ENCODE assay signal across 24 cellular contexts in the genomic region with DNA sequence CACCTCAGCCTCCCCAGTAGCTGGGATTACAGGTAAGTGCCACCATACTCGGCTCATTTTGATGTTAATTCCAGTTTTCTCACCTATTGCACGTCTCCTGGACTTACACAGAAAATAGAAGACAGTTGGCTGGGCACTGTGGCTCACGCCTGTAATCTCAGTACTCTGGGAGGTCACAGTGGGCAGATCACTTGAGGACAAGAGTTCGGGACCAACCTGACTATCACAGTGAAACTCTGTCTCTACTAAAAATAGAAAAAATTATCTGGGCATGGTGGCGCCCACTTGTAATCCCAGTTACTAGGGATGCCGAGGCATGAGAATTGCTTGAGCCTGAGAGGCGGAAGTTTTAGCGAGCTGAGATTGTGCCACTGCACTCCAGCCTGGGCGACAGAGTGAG.
"Had no signal": no experiment of that assay in that cellular context is flagged by ENCODE, and none has a peak within 500 bp of the region (broad histone marks: within the 10 kb centered on the region; RNA-seq: fewer than 3 reads in every experiment).

No MANE protein-coding gene starts in this region.

- H3K4me3 Mint-ChIP-seq: memory B cell; mesothelial cell of epicardium; nephron; stimulated activated memory B cell treated with anti-CD40 and anti-IgM and Interleukin-4, amounts not matched to agents 10 μg/mL and 1 μg/mL and 100 μg/mL, for 72 hours; stimulated activated naive CD8-positive, alpha-beta T cell treated with anti-CD3 and anti-CD28 coated beads, Interleukin-15, amount 100 ng/mL, for 72 hours had no signal

- ATAC-seq: esophagus mucosa; left lung; lower lobe of right lung; sciatic nerve; stimulated activated memory B cell treated with anti-CD40 and anti-IgM and Interleukin-4, amounts not matched to agents 10 μg/mL and 1 μg/mL and 100 μg/mL, for 72 hours; stimulated activated naive CD8-positive, alpha-beta T cell treated with anti-CD3 and anti-CD28 coated beads, Interleukin-15, amount 100 ng/mL, for 72 hours had no signal

- H3K9me3 Mint-ChIP-seq: mesothelial cell of epicardium; nephron; stimulated activated memory B cell treated with anti-CD40 and anti-IgM and Interleukin-4, amounts not matched to agents 10 μg/mL and 1 μg/mL and 100 μg/mL, for 72 hours; stimulated activated naive CD8-positive, alpha-beta T cell treated with anti-CD3 and anti-CD28 coated beads, Interleukin-15, amount 100 ng/mL, for 72 hours had no signal

- H3K4me3 ChIP-seq: heart right ventricle, left lung, lower lobe of right lung, prostate gland, spleen, testis, tibial nerve had no signal

- FAIRE-seq: endometrium, frontal cortex, keratinocyte had no signal

- H3K27me3 ChIP-seq: heart right ventricle, left lung, spleen, testis, tibial nerve had no signal

- H3K36me3 ChIP-seq: heart right ventricle, left lung, lower lobe of right lung, prostate gland, tibial nerve had no signal

- H3K27me3 Mint-ChIP-seq: memory B cell; stimulated activated memory B cell treated with anti-CD40 and anti-IgM and Interleukin-4, amounts not matched to agents 10 μg/mL and 1 μg/mL and 100 μg/mL, for 72 hours; stimulated activated naive CD8-positive, alpha-beta T cell treated with anti-CD3 and anti-CD28 coated beads, Interleukin-15, amount 100 ng/mL, for 72 hours had no signal

- H3K27ac ChIP-seq: heart right ventricle, left lung, lower lobe of right lung, parathyroid adenoma, prostate gland, testis, tibial nerve had no signal

- H3K9ac ChIP-seq: parathyroid adenoma had no signal

- DNase-seq: effector memory CD4-positive, alpha-beta T cell; heart right ventricle; left lung; lower lobe of right lung; occipital lobe; retina; spleen; stimulated activated CD4-positive, alpha-beta T cell treated with anti-CD3 and anti-CD28 coated beads, Interleukin-15, amount 100 ng/mL, for 24 hours; stimulated activated CD4-positive, alpha-beta T cell treated with anti-CD3 and anti-CD28 coated beads, Interleukin-1b, Interleukin-23, amount 100 ng/mL, for 48 hours; stimulated activated CD4-positive, alpha-beta T cell treated with anti-CD3 and anti-CD28 coated beads, Interleukin-4, amount 100 ng/mL, for 24 hours; stimulated activated naive CD8-positive, alpha-beta T cell treated with anti-CD3 and anti-CD28 coated beads, Interleukin-15, amount 100 ng/mL, for 72 hours; testis had no signal

- H3K27ac Mint-ChIP-seq: stimulated activated memory B cell treated with anti-CD40 and anti-IgM and Interleukin-4, amounts not matched to agents 10 μg/mL and 1 μg/mL and 100 μg/mL, for 72 hours had no signal

- H3K4me1 ChIP-seq: parathyroid adenoma had no signal

- H2AFZ ChIP-seq: parathyroid adenoma had no signal

- H3K36me3 Mint-ChIP-seq: mesothelial cell of epicardium had no signal

- H3K9me3 ChIP-seq: heart right ventricle, left lung, lower lobe of right lung, prostate gland, spleen, testis, tibial nerve had no signal
